ENCODE assay signal across 8 cellular contexts in the genomic region with DNA sequence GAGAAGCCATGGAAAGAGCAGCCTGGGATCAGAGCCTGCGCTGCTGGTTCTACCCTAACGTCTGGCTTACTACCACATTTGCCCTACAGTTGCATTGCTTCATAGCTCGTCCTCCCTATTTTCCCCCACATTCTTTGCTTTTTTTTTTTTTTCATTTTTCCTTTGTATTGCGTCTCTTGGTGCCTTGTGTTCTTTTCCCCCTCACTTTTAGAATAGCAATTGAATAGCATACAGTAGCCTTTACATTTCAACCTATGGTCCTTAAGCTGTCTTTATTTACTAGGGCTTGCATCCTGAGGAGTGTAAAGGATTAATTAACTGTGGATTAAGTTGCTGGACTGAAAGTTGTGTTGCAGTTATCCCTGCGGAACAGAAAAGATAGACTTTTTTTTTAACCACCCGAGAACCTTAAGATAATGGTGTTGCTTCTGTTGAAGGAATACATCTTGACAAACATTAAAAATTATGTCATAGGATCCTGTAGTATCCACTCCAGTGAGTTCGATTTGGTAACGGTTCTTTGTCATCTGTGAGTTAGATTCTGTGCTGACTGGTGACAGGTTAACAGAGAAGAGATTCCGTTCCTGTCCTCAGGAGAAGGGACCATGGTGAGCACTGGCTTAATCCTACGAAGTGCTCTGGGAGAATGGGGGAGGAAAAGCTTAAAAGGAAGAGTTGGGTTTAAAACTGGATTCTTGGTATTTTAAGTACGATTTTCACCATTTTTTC.
DNase-seq lines count a peak whose midpoint lies in the region; ATAC-seq and TF ChIP-seq lines count a peak whose summit lies in the region.

No MANE protein-coding gene starts in this region.

- H3K9me3 ChIP-seq in ascending aorta, result no peaks in the 10 kb centered on the region
- no peaks in the 10 kb centered on the region for H3K9me3 ChIP-seq in thoracic aorta

- peak overlapping the region; percentile 90 to 99 for H3K27ac ChIP-seq in ascending aorta
- peak overlapping the region; percentile 97 to 99 for H3K27ac ChIP-seq in thoracic aorta

- TF ChIP-seq POLR2A in NB4 (IDR thresholded peaks at IDR 0.05; ENCODE audit: extremely low read depth, insufficient read length), result no peak

- no peak for ATAC-seq in thoracic aorta (ENCODE audit: insufficient number of reproducible peaks, low FRiP score, low read depth)

- intact Hi-C loops in ascending aorta (cut with DNase I), result loop anchor here (2.0 to 5.0 kb wide), 4 partner anchors 56 to 1047 kb away; no protein-coding TSS in a partner anchor

- H3K27me3 ChIP-seq in ascending aorta, result no peaks in the 10 kb centered on the region
- H3K27me3 ChIP-seq in thoracic aorta (replicated peaks; ENCODE audit: insufficient read depth), result no peaks in the 10 kb centered on the region

- DNase-seq in DMS153 treated with DMSO at 0.1 percent for 48 hours (lab: John Stamatoyannopoulos, UW; ENCODE audit: unreplicated experiment) (peak; percentile 39), DMS153 (lab: John Stamatoyannopoulos, UW) (no peak), NB4 (ENCODE audit: low read depth) (peak; percentile 3), ascending aorta (ENCODE audit: low spot score in 2 of 2) (no peak), kidney tubule cell (ENCODE audit: low spot score) (peak; percentile 30), thoracic aorta (ENCODE audit: low spot score) (no peak), retina (no peak), NCI-H345 treated with DMSO at 0.1 percent for 48 hours (lab: John Stamatoyannopoulos, UW; ENCODE audit: unreplicated experiment) (no peak)

- H3K4me3 ChIP-seq in NB4 (ENCODE audit: low read depth, low read length) (peak overlapping the region; percentile 52), ascending aorta (peak overlapping the region; percentile 81 to 93), thoracic aorta (peak overlapping the region; percentile 85)

- TF ChIP-seq CTCF in NB4 (IDR thresholded peaks at IDR 0.05; ENCODE audit: low read depth, low read length) (no peak), ascending aorta (IDR thresholded peaks at IDR 0.05) (no peak), thoracic aorta (IDR thresholded peaks at IDR 0.05) (no peak)

- H3K36me3 ChIP-seq in ascending aorta (no peaks in the 10 kb centered on the region), thoracic aorta (no peaks in the 10 kb centered on the region)

- H3K4me1 ChIP-seq in ascending aorta, result peaks cover 0 to 5% of the 10 kb centered on the region in 2 donors
- H3K4me1 ChIP-seq in thoracic aorta (ENCODE audit: control insufficient read depth in 1 of 2, low read depth in 2 of 2), result peaks cover 5 to 24% of the 10 kb centered on the region in 2 donors

Comparison
In these comparisons a context has a peak if more than half of its experiments do, and no peak if none do; other contexts are left out.
1. DNase-seq: peak in DMS153 treated with DMSO at 0.1 percent for 48 hours (single experiment), NB4 (single experiment) and kidney tubule cell (single experiment); none in DMS153 (single experiment), ascending aorta (0 of 2), thoracic aorta (single experiment), retina (single experiment) and NCI-H345 treated with DMSO at 0.1 percent for 48 hours (single experiment).
2. Peak in every context shown above with its lines, with median percentiles within 50 percentile points of each other: H3K4me3 ChIP-seq.